In genomic region chr9:86126998-86127972, GRCh38 we compare ENCODE assay signal across 8 cellular contexts. TPM values are rescaled to one million over a fixed set of nuclear protein-coding genes. Genes with fewer than 3 reads are reported as not detected.
DNase-seq lines count a peak whose midpoint lies in the region; ATAC-seq and TF ChIP-seq lines count a peak whose summit lies in the region.

No MANE protein-coding gene starts in this region.

- no peaks in the 10 kb centered on the region for H3K79me2 ChIP-seq in OCI-LY7 (ENCODE audit: insufficient read depth, low read depth, low read length)

- H3K27ac Mint-ChIP-seq in naive thymus-derived CD4-positive, alpha-beta T cell: no peak overlapping the region

- no peak for ATAC-seq in naive thymus-derived CD4-positive, alpha-beta T cell
- no peak for ATAC-seq in GM19395 (IDR thresholded peaks at IDR 0.05; ENCODE audit: unreplicated experiment)

- peaks cover 0 to 10% (median 0%) of the 10 kb centered on the region in 5 donors for H3K27me3 Mint-ChIP-seq in naive thymus-derived CD4-positive, alpha-beta T cell

- no peak overlapping the region for H3K4me3 Mint-ChIP-seq in naive thymus-derived CD4-positive, alpha-beta T cell

- H3K27ac ChIP-seq in OCI-LY7 (ENCODE audit: low read depth, low read length, poor library complexity, severe bottlenecking): no peak overlapping the region
- no peak overlapping the region for H3K27ac ChIP-seq in naive thymus-derived CD4-positive, alpha-beta T cell (ENCODE audit: low read depth, low read length)

- POLR2A ChIA-PET in OCI-LY7 (lab: Charles Lee): interaction anchor here (0.5 kb wide), 1 partner anchor 63 kb away, joined by 3 read pairs; no protein-coding TSS in a partner anchor
- POLR2A ChIA-PET in naive thymus-derived CD4-positive, alpha-beta T cell (lab: Charles Lee): no interaction called here

- H3K9me2 ChIP-seq in OCI-LY7 (ENCODE audit: insufficient read depth, low read length): no peaks in the 10 kb centered on the region

- peaks cover 0 to under 1% (median 0%) of the 10 kb centered on the region in 11 donors for H3K9me3 Mint-ChIP-seq in naive thymus-derived CD4-positive, alpha-beta T cell

- no peak for TF ChIP-seq CTCF in OCI-LY7 (conservative IDR thresholded peaks at IDR 0.05; ENCODE audit: low read length)

- intact Hi-C loops in OCI-LY7 (cut with micrococcal nuclease; ENCODE audit: unreplicated experiment): no loop called here
- intact Hi-C loops in naive thymus-derived CD4-positive, alpha-beta T cell (cut with micrococcal nuclease): no loop called here

- CTCF ChIA-PET in OCI-LY7 (lab: Charles Lee; ENCODE audit: unreplicated experiment): no interaction called here
- CTCF ChIA-PET in naive thymus-derived CD4-positive, alpha-beta T cell (lab: Charles Lee): no interaction called here

- H3K9me3 ChIP-seq in OCI-LY7 (ENCODE audit: low read length): no peaks in the 10 kb centered on the region
- no peaks in the 10 kb centered on the region for H3K9me3 ChIP-seq in naive thymus-derived CD4-positive, alpha-beta T cell (ENCODE audit: control insufficient read depth in 2 of 3, low read length in 3 of 3)

- H3K36me3 Mint-ChIP-seq in naive thymus-derived CD4-positive, alpha-beta T cell: peaks cover 0 to 4% (median 0%) of the 10 kb centered on the region in 5 donors

- no peaks in the 10 kb centered on the region for H3K4me1 Mint-ChIP-seq in naive thymus-derived CD4-positive, alpha-beta T cell

- no peaks in the 10 kb centered on the region for H3K27me3 ChIP-seq in naive thymus-derived CD4-positive, alpha-beta T cell (ENCODE audit: control insufficient read depth in 2 of 2, insufficient read depth in 2 of 2, low read length in 2 of 2)

- no peaks in the 10 kb centered on the region for H3K4me1 ChIP-seq in OCI-LY7 (ENCODE audit: insufficient read depth, low read length, poor library complexity, severe bottlenecking)
- H3K4me1 ChIP-seq in naive thymus-derived CD4-positive, alpha-beta T cell (ENCODE audit: control insufficient read depth in 2 of 2, insufficient read depth in 2 of 2, low read length in 2 of 2): no peaks in the 10 kb centered on the region

- H3K4me3 ChIP-seq in OCI-LY7 (ENCODE audit: low read depth, low read length, poor library complexity, severe bottlenecking): no peak overlapping the region
- no peak overlapping the region for H3K4me3 ChIP-seq in naive thymus-derived CD4-positive, alpha-beta T cell (ENCODE audit: low read length)

- BruUV-seq in OCI-LY7 (replicated peaks; lab: Mats Ljungman, UMichigan): no TSS peak

- H3K36me3 ChIP-seq in OCI-LY7 (ENCODE audit: insufficient read depth, low read length): no peaks in the 10 kb centered on the region
- H3K36me3 ChIP-seq in naive thymus-derived CD4-positive, alpha-beta T cell (ENCODE audit: control insufficient read depth in 2 of 3, insufficient read depth in 3 of 3, low read length in 3 of 3): no peaks in the 10 kb centered on the region

- DNase-seq in Ammon's horn (ENCODE audit: low spot score) (peak; percentile 82), LoVo (ENCODE audit: low spot score) (peak; percentile 95), SK-N-DZ (ENCODE audit: low spot score) (peak; percentile 53), foreskin melanocyte (peak; percentile 59), non-pigmented ciliary epithelial cell (ENCODE audit: low read depth) (peak; percentile 67), OCI-LY7 (ENCODE audit: low spot score) (no peak)
- DNase-seq in naive thymus-derived CD4-positive, alpha-beta T cell: no peak

- no peaks in the 10 kb centered on the region for H4K20me1 ChIP-seq in OCI-LY7 (ENCODE audit: insufficient read depth, low read length)

- H2AFZ ChIP-seq in OCI-LY7 (ENCODE audit: low read length): no peak overlapping the region

- no peak overlapping the region for H3K4me2 ChIP-seq in OCI-LY7 (ENCODE audit: low read length)

RNA-seq across cellular contexts. Expression of gene GOLM1, which starts 27.9 kb away (rescaled TPM):
- 39.3 and 41.9 TPM in 2 replicates for polyA plus RNA-seq in SK-N-DZ (2014; cell fraction: cytosol; rRNA removed)
- 27.4 and 32.6 TPM in 2 replicates for polyA plus RNA-seq in SK-N-DZ (2014; cell fraction: nucleus; rRNA removed)
- 0.16 and 0.51 TPM in 2 replicates for total RNA-seq in OCI-LY7 (2014; rRNA removed; shearing (Covaris generic))
- total RNA-seq in OCI-LY7 (2022): not detected in 2 replicates
- total RNA-seq in naive thymus-derived CD4-positive, alpha-beta T cell: 1 to 10 TPM in 2 of 5 experiments, under 1 TPM in 2, not detected in 1; 0.13 to 4.3 (median 1.4) TPM
- polyA plus RNA-seq in naive thymus-derived CD4-positive, alpha-beta T cell: 1 to 10 TPM in 1 of 2 donors, under 1 TPM in 1; 0.78 to 1.3 TPM

Comparison
In these comparisons a context has a peak if more than half of its experiments do, and no peak if none do; other contexts are left out.
1. DNase-seq: peak in Ammon's horn (single experiment), LoVo (single experiment), SK-N-DZ (single experiment), foreskin melanocyte (single experiment) and non-pigmented ciliary epithelial cell (single experiment); none in OCI-LY7 (single experiment) and naive thymus-derived CD4-positive, alpha-beta T cell (0 of 9).